ENCODE assay signal across 8 cellular contexts in genomic region chr6:41723178-41723935, GRCh38. TPM values are rescaled to one million over a fixed set of nuclear protein-coding genes. Genes with fewer than 3 reads are reported as not detected.
A peak's percentile ranks its signal among the peaks of the same experiment; 100 is the strongest.
DNase-seq lines count a peak whose midpoint lies in the region; ATAC-seq and TF ChIP-seq lines count a peak whose summit lies in the region.

No MANE protein-coding gene starts in this region.

- no peak overlapping the region for H3K4me3 Mint-ChIP-seq in Caco-2 (ENCODE audit: unreplicated experiment)

- no peaks in the 10 kb centered on the region for H3K9me2 ChIP-seq in SU-DHL-6 (replicated peaks; ENCODE audit: insufficient read depth, low read length)

- no peaks in the 10 kb centered on the region for H3K36me3 Mint-ChIP-seq in Caco-2 (ENCODE audit: insufficient read depth, unreplicated experiment)

- peak overlapping the region; percentile 13 for H3K27ac Mint-ChIP-seq in Caco-2 (ENCODE audit: unreplicated experiment)

- H3K79me2 ChIP-seq in SU-DHL-6 (ENCODE audit: insufficient read depth, low read length) (peaks cover 100% of the 10 kb centered on the region), osteoblast (ENCODE audit: insufficient read depth, low read length) (peaks cover 46% of the 10 kb centered on the region)

- intact Hi-C loops in Caco-2 (cut with micrococcal nuclease; ENCODE audit: unreplicated experiment), result no loop called here

- H3K9ac ChIP-seq in SU-DHL-6 (ENCODE audit: low read length), result peak overlapping the region; percentile 54

- H3K4me2 ChIP-seq in SU-DHL-6 (ENCODE audit: low read depth, low read length, poor library complexity, severe bottlenecking) (peak overlapping the region; percentile 59), osteoblast (ENCODE audit: insufficient read depth, low read length) (peak overlapping the region; percentile 74)

- H3K9me3 ChIP-seq in Caco-2 (no peaks in the 10 kb centered on the region), SU-DHL-6 (ENCODE audit: insufficient read depth, low read length) (no peaks in the 10 kb centered on the region), osteoblast (ENCODE audit: low read depth, low read length) (no peaks in the 10 kb centered on the region)

- peaks cover 11% of the 10 kb centered on the region for H3K4me1 Mint-ChIP-seq in Caco-2 (ENCODE audit: low read depth, unreplicated experiment)

- H3K27me3 Mint-ChIP-seq in Caco-2 (ENCODE audit: insufficient read depth, unreplicated experiment), result no peaks in the 10 kb centered on the region

- H4K20me1 ChIP-seq in SU-DHL-6 (ENCODE audit: low read depth, low read length) (no peaks in the 10 kb centered on the region), osteoblast (ENCODE audit: insufficient read depth, low read length) (peaks cover 9% of the 10 kb centered on the region)

- DNase-seq in Caco-2, result no peak
- peak in 1 of 2 donors; percentile 73 for DNase-seq in foreskin keratinocyte
- peak; percentile 100 for DNase-seq in osteoblast (ENCODE audit: insufficient read length, low spot score, missing footprints)
- no peak for DNase-seq in G401 (ENCODE audit: low spot score)
- DNase-seq in KG1 (lab: John Stamatoyannopoulos, UW), result no peak

- H3K4me3 ChIP-seq in Caco-2 (ENCODE audit: low read depth, low read length) (no peak overlapping the region), SU-DHL-6 (ENCODE audit: insufficient read depth, low read length, poor library complexity, severe bottlenecking) (peak overlapping the region; percentile 30), osteoblast (ENCODE audit: insufficient read depth, low read length) (peak overlapping the region; percentile 54)

- H3K27me3 ChIP-seq in Caco-2 (replicated peaks; ENCODE audit: control insufficient read depth, insufficient read depth, low read length) (no peaks in the 10 kb centered on the region), SU-DHL-6 (ENCODE audit: low read length) (no peaks in the 10 kb centered on the region), foreskin keratinocyte (no peaks in the 10 kb centered on the region), osteoblast (ENCODE audit: insufficient read depth, low read length) (no peaks in the 10 kb centered on the region)

- CTCF ChIA-PET in Caco-2 (lab: Charles Lee), result interaction anchor here (1.1 kb wide), 1 partner anchor 40 kb away, joined by 3 read pairs; no protein-coding TSS in a partner anchor

- TF ChIP-seq CTCF in Caco-2 (IDR thresholded peaks at IDR 0.05; ENCODE audit: insufficient read depth in 1 of 2, low read depth in 1 of 2, low read length in 1 of 2, severe bottlenecking in 1 of 2, unreplicated experiment in 1 of 2), result no peak
- TF ChIP-seq CTCF in SU-DHL-6 (IDR thresholded peaks at IDR 0.05; ENCODE audit: insufficient read depth, low read length, poor library complexity, severe bottlenecking), result no peak
- TF ChIP-seq CTCF in foreskin keratinocyte (conservative IDR thresholded peaks at IDR 0.05), result peak; percentile 24
- peak; percentile 5 for TF ChIP-seq CTCF in osteoblast (IDR thresholded peaks at IDR 0.05; ENCODE audit: extremely low read depth, low read depth, low read length)

- POLR2A ChIA-PET in Caco-2 (lab: Charles Lee), result no interaction called here

- BruUV-seq in Caco-2 (replicated peaks; lab: Mats Ljungman, UMichigan), result no TSS peak

- no peaks in the 10 kb centered on the region for H3K9me3 Mint-ChIP-seq in Caco-2 (ENCODE audit: unreplicated experiment)

- in situ Hi-C loops in G401 (cut with HindIII; ENCODE audit: low sequenced_read_pairs), result no loop called here

- H3K27ac ChIP-seq in SU-DHL-6 (ENCODE audit: low read depth, low read length) (peak overlapping the region; percentile 84), foreskin keratinocyte (peak overlapping the region; percentile 1), osteoblast (ENCODE audit: low read depth, low read length) (peak overlapping the region; percentile 83)

- H2AFZ ChIP-seq in SU-DHL-6 (ENCODE audit: low read depth, low read length, severe bottlenecking), result no peak overlapping the region
- peak overlapping the region; percentile 25 for H2AFZ ChIP-seq in osteoblast (ENCODE audit: low read length)

- peaks cover 23% of the 10 kb centered on the region for H3K4me1 ChIP-seq in Caco-2
- peaks cover 13% of the 10 kb centered on the region for H3K4me1 ChIP-seq in foreskin keratinocyte
- peaks cover 21% of the 10 kb centered on the region for H3K4me1 ChIP-seq in osteoblast (ENCODE audit: insufficient read depth, low read length)

- no peaks in the 10 kb centered on the region for H3K36me3 ChIP-seq in Caco-2 (ENCODE audit: control insufficient read depth, insufficient read depth, low read length)
- H3K36me3 ChIP-seq in SU-DHL-6 (ENCODE audit: low read length), result no peaks in the 10 kb centered on the region
- H3K36me3 ChIP-seq in osteoblast (ENCODE audit: insufficient read depth, low read length), result no peaks in the 10 kb centered on the region

- peaks cover 25% of the 10 kb centered on the region for H3F3A ChIP-seq in SU-DHL-6 (ENCODE audit: insufficient read depth)

- ATAC-seq in GM19468 (IDR thresholded peaks at IDR 0.05; ENCODE audit: extremely low read depth, unreplicated experiment), result peak; percentile 58
- ATAC-seq in HG03521 (IDR thresholded peaks at IDR 0.05; ENCODE audit: unreplicated experiment), result peak; percentile 64
- peak; percentile 97 for ATAC-seq in foreskin keratinocyte

RNA-seq across cellular contexts. Expression of gene TFEB, which starts 12.1 kb away (rescaled TPM):
- total RNA-seq in Caco-2 (2022) (3.8 and 3.9 TPM in 2 replicates), foreskin keratinocyte (3.1 and 3.6 TPM in 2 replicates), osteoblast (5.1 and 5.6 TPM in 2 replicates)
- polyA plus RNA-seq in foreskin keratinocyte, result 4.3 and 5.3 TPM in 2 replicates
- total RNA-seq in G401 (2014; rRNA removed; shearing (Covaris generic)), result 6.7 and 9.8 TPM in 2 replicates

RNA-seq across cellular contexts. Expression of gene PGC, which starts 23.8 kb away (rescaled TPM):
- 8.9 and 12.2 TPM in 2 replicates for total RNA-seq in Caco-2 (2022)
- total RNA-seq in foreskin keratinocyte, result not detected in 2 replicates
- not detected in 2 replicates for polyA plus RNA-seq in foreskin keratinocyte
- total RNA-seq in osteoblast, result not detected in 2 replicates
- not detected in 2 replicates for total RNA-seq in G401 (2014; rRNA removed; shearing (Covaris generic))

RNA-seq across cellular contexts. Expression of gene FRS3, which starts 56.3 kb away (rescaled TPM):
- total RNA-seq in Caco-2 (2022), result 4.1 and 4.3 TPM in 2 replicates
- 2.2 and 2.6 TPM in 2 replicates for total RNA-seq in foreskin keratinocyte
- polyA plus RNA-seq in foreskin keratinocyte, result 2.7 and 2.8 TPM in 2 replicates
- total RNA-seq in osteoblast, result 1.5 and 1.8 TPM in 2 replicates
- 1.7 and 3.3 TPM in 2 replicates for total RNA-seq in G401 (2014; rRNA removed; shearing (Covaris generic))

RNA-seq across cellular contexts. Expression of gene PRICKLE4, which starts 57.2 kb away (rescaled TPM):
- 1.8 and 2.8 TPM in 2 replicates for total RNA-seq in Caco-2 (2022)
- total RNA-seq in foreskin keratinocyte, result 0.42 and 0.61 TPM in 2 replicates
- polyA plus RNA-seq in foreskin keratinocyte, result 0.18 and 0.55 TPM in 2 replicates
- total RNA-seq in osteoblast, result 0.59 TPM in 1 of 2 replicates, not detected in the other
- 7.7 TPM in 1 of 2 replicates, not detected in the other for total RNA-seq in G401 (2014; rRNA removed; shearing (Covaris generic))

Comparison
In these comparisons a context has a peak if more than half of its experiments do, and no peak if none do; other contexts are left out.
1. CTCF ChIP-seq: peak in foreskin keratinocyte (single experiment) and osteoblast (single experiment); none in Caco-2 (0 of 2) and SU-DHL-6 (single experiment).
2. H3K27ac ChIP-seq: peak in every context shown above with its lines; median percentile 84 in SU-DHL-6; 83 in osteoblast; 1 in foreskin keratinocyte.
3. Peak in every context shown above with its lines, with median percentiles within 50 percentile points of each other: ATAC-seq.